22 cellular contexts compared by ENCODE assay signal in genomic region chr14:97443412-97443811, GRCh38.
"Had no signal": no experiment of that assay in that cellular context is flagged by ENCODE, and none has a peak within 500 bp of the region (broad histone marks: within the 10 kb centered on the region; RNA-seq: fewer than 3 reads in every experiment).

No MANE protein-coding gene starts in this region.

- H3K4me1 ChIP-seq: adrenal gland, body of pancreas, esophagus muscularis mucosa, foreskin keratinocyte, heart left ventricle, testis, transverse colon had no signal

- H3K4me1 Mint-ChIP-seq: mesothelial cell of epicardium had no signal

- H3K36me3 ChIP-seq: adrenal gland, esophagus muscularis mucosa, heart left ventricle, transverse colon had no signal

- H3K27ac ChIP-seq: adrenal gland, body of pancreas, esophagus muscularis mucosa, foreskin keratinocyte, heart left ventricle, SK-N-MC, testis, transverse colon had no signal

- H3K27me3 Mint-ChIP-seq: activated naive CD8-positive, alpha-beta T cell treated with anti-CD3 and anti-CD28 coated beads for 36 hours; naive thymus-derived CD4-positive, alpha-beta T cell had no signal

- DNase-seq: activated CD4-positive, alpha-beta T cell treated with anti-CD3 and anti-CD28 coated beads for 4 hours; activated CD4-positive, CD25-positive, alpha-beta regulatory T cell; activated naive CD4-positive, alpha-beta T cell; activated naive CD8-positive, alpha-beta T cell treated with anti-CD3 and anti-CD28 coated beads for 36 hours; adrenal gland; aorta; body of pancreas; dermis blood vessel endothelial cell; effector CD4-positive, alpha-beta T cell; foreskin keratinocyte; heart left ventricle; naive thymus-derived CD4-positive, alpha-beta T cell; posterior cingulate gyrus; right cardiac atrium; stimulated activated CD4-positive, alpha-beta T cell treated with anti-CD3 and anti-CD28 coated beads, Interleukin-2, amount 100 ng/mL, for 48 hours; stimulated activated naive CD8-positive, alpha-beta T cell treated with anti-CD3 and anti-CD28 coated beads, Interleukin-15, Interleukin-2, amounts not matched to agents 100 U/mL and 50 U/mL, for 24 hours; SW 1271; testis; transverse colon had no signal

- H3K4me3 Mint-ChIP-seq: activated naive CD8-positive, alpha-beta T cell treated with anti-CD3 and anti-CD28 coated beads for 36 hours; mesothelial cell of epicardium; naive thymus-derived CD4-positive, alpha-beta T cell had no signal

- H3K4me3 ChIP-seq: adrenal gland, body of pancreas, esophagus muscularis mucosa, heart left ventricle, SK-N-MC, testis, transverse colon had no signal

- H3K27ac Mint-ChIP-seq: activated naive CD8-positive, alpha-beta T cell treated with anti-CD3 and anti-CD28 coated beads for 36 hours; mesothelial cell of epicardium had no signal

- H3K36me3 Mint-ChIP-seq: activated naive CD8-positive, alpha-beta T cell treated with anti-CD3 and anti-CD28 coated beads for 36 hours; mesothelial cell of epicardium had no signal

- ATAC-seq: body of pancreas; foreskin keratinocyte; heart left ventricle; naive thymus-derived CD4-positive, alpha-beta T cell; right cardiac atrium had no signal

- H3K27me3 ChIP-seq: adrenal gland, body of pancreas, esophagus muscularis mucosa, foreskin keratinocyte, heart left ventricle, testis, transverse colon had no signal
